Comparison of ENCODE assay signal across 1 cellular context in genomic region chr19:6572217-6572616, GRCh38.
TF ChIP-seq lines count a peak whose summit lies in the region.

No MANE protein-coding gene starts in this region.

TF ChIP-seq in K562, 482 proteins besides CTCF, POLR2A, EP300 and RAD21 (continued from another document and continues in another):
- TF ChIP-seq, protein P1, sequence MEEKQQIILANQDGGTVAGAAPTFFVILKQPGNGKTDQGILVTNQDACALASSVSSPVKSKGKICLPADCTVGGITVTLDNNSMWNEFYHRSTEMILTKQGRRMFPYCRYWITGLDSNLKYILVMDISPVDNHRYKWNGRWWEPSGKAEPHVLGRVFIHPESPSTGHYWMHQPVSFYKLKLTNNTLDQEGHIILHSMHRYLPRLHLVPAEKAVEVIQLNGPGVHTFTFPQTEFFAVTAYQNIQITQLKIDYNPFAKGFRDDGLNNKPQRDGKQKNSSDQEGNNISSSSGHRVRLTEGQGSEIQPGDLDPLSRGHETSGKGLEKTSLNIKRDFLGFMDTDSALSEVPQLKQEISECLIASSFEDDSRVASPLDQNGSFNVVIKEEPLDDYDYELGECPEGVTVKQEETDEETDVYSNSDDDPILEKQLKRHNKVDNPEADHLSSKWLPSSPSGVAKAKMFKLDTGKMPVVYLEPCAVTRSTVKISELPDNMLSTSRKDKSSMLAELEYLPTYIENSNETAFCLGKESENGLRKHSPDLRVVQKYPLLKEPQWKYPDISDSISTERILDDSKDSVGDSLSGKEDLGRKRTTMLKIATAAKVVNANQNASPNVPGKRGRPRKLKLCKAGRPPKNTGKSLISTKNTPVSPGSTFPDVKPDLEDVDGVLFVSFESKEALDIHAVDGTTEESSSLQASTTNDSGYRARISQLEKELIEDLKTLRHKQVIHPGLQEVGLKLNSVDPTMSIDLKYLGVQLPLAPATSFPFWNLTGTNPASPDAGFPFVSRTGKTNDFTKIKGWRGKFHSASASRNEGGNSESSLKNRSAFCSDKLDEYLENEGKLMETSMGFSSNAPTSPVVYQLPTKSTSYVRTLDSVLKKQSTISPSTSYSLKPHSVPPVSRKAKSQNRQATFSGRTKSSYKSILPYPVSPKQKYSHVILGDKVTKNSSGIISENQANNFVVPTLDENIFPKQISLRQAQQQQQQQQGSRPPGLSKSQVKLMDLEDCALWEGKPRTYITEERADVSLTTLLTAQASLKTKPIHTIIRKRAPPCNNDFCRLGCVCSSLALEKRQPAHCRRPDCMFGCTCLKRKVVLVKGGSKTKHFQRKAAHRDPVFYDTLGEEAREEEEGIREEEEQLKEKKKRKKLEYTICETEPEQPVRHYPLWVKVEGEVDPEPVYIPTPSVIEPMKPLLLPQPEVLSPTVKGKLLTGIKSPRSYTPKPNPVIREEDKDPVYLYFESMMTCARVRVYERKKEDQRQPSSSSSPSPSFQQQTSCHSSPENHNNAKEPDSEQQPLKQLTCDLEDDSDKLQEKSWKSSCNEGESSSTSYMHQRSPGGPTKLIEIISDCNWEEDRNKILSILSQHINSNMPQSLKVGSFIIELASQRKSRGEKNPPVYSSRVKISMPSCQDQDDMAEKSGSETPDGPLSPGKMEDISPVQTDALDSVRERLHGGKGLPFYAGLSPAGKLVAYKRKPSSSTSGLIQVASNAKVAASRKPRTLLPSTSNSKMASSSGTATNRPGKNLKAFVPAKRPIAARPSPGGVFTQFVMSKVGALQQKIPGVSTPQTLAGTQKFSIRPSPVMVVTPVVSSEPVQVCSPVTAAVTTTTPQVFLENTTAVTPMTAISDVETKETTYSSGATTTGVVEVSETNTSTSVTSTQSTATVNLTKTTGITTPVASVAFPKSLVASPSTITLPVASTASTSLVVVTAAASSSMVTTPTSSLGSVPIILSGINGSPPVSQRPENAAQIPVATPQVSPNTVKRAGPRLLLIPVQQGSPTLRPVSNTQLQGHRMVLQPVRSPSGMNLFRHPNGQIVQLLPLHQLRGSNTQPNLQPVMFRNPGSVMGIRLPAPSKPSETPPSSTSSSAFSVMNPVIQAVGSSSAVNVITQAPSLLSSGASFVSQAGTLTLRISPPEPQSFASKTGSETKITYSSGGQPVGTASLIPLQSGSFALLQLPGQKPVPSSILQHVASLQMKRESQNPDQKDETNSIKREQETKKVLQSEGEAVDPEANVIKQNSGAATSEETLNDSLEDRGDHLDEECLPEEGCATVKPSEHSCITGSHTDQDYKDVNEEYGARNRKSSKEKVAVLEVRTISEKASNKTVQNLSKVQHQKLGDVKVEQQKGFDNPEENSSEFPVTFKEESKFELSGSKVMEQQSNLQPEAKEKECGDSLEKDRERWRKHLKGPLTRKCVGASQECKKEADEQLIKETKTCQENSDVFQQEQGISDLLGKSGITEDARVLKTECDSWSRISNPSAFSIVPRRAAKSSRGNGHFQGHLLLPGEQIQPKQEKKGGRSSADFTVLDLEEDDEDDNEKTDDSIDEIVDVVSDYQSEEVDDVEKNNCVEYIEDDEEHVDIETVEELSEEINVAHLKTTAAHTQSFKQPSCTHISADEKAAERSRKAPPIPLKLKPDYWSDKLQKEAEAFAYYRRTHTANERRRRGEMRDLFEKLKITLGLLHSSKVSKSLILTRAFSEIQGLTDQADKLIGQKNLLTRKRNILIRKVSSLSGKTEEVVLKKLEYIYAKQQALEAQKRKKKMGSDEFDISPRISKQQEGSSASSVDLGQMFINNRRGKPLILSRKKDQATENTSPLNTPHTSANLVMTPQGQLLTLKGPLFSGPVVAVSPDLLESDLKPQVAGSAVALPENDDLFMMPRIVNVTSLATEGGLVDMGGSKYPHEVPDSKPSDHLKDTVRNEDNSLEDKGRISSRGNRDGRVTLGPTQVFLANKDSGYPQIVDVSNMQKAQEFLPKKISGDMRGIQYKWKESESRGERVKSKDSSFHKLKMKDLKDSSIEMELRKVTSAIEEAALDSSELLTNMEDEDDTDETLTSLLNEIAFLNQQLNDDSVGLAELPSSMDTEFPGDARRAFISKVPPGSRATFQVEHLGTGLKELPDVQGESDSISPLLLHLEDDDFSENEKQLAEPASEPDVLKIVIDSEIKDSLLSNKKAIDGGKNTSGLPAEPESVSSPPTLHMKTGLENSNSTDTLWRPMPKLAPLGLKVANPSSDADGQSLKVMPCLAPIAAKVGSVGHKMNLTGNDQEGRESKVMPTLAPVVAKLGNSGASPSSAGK (IDR thresholded peaks at IDR 0.05): 0 out of 2 replicates have a peak, but pooled peaks have one; percentile 21
- TF ChIP-seq, protein P2, sequence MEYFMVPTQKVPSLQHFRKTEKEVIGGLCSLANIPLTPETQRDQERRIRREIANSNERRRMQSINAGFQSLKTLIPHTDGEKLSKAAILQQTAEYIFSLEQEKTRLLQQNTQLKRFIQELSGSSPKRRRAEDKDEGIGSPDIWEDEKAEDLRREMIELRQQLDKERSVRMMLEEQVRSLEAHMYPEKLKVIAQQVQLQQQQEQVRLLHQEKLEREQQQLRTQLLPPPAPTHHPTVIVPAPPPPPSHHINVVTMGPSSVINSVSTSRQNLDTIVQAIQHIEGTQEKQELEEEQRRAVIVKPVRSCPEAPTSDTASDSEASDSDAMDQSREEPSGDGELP (CRISPR knock-in tag; IDR thresholded peaks at IDR 0.05; ENCODE audit: borderline replicate concordance): peak; percentile 69
- TF ChIP-seq PKNOX1 (IDR thresholded peaks at IDR 0.05) (0 out of 2 replicates have a peak, but pooled peaks have one; percentile 21), SPI1 (IDR thresholded peaks at IDR 0.05; ENCODE audit: borderline replicate concordance, low read depth, low read length) (peak; percentile 98), ZNF766 (CRISPR knock-in tag; conservative IDR thresholded peaks at IDR 0.05) (0 out of 2 replicates have a peak, but pooled peaks have one; percentile 31), ZNF354B (CRISPR knock-in tag; IDR thresholded peaks at IDR 0.05) (no peak), ZSCAN32 (CRISPR knock-in tag; IDR thresholded peaks at IDR 0.05) (no peak), FOXK2 (conservative IDR thresholded peaks at IDR 0.05 in 1 of 2, IDR thresholded peaks at IDR 0.05 in 1 of 2; ENCODE audit: low read depth in 2 of 2) (peak in 1 of 2 experiments; percentile 53; a peak in 1 of 4 replicates), SFPQ (IDR thresholded peaks at IDR 0.05; ENCODE audit: low read depth, low read length) (no peak), MYC (IDR thresholded peaks at IDR 0.05; ENCODE audit: low read depth, low read length) (peak; percentile 64), MYC (CRISPR knock-in tag; IDR thresholded peaks at IDR 0.05; ENCODE audit: borderline replicate concordance, low read depth) (no peak), ZNF24 (IDR thresholded peaks at IDR 0.05) (peak; percentile 31; the same call in 1 of the 2 replicates), JUND (IDR thresholded peaks at IDR 0.05; ENCODE audit: borderline replicate concordance, low read depth, low read length) (peak; percentile 50), JUND (tag; IDR thresholded peaks at IDR 0.05; ENCODE audit: borderline replicate concordance, low read depth, low read length) (peak; percentile 40; the same call in 1 of the 3 replicates), MEIS2 (IDR thresholded peaks at IDR 0.05; ENCODE audit: partially characterized antibody) (peak; percentile 36), NCOA1 (IDR thresholded peaks at IDR 0.05; ENCODE audit: low read depth) (0 out of 2 replicates have a peak, but pooled peaks have one; percentile 48), CBFA2T3 (IDR thresholded peaks at IDR 0.05) (no peak), NCOR1 (IDR thresholded peaks at IDR 0.05) (peak; percentile 15; the same call in 1 of the 2 replicates), NRF1 (conservative IDR thresholded peaks at IDR 0.05 in 1 of 2, IDR thresholded peaks at IDR 0.05 in 1 of 2) (0 out of 4 replicates have a peak, but pooled peaks of 1 of the 2 experiments have one; percentile 32), RBBP5 (IDR thresholded peaks at IDR 0.05; ENCODE audit: borderline replicate concordance, insufficient read depth, low read length, poor library complexity, severe bottlenecking) (peak; percentile 36), HSF4 (CRISPR knock-in tag; IDR thresholded peaks at IDR 0.05; ENCODE audit: borderline replicate concordance) (no peak), L3MBTL2 (IDR thresholded peaks at IDR 0.05) (peak; percentile 62; the same call in 1 of the 2 replicates), CTBP1 (IDR thresholded peaks at IDR 0.05; ENCODE audit: borderline replicate concordance) (peak; percentile 39; the same call in 1 of the 2 replicates), MED1 (CRISPR knock-in tag; IDR thresholded peaks at IDR 0.05; ENCODE audit: borderline replicate concordance) (no peak), PRDM10 (IDR thresholded peaks at IDR 0.05; ENCODE audit: partially characterized antibody) (peak; percentile 96), MYNN (IDR thresholded peaks at IDR 0.05) (no peak), MYNN (CRISPR knock-in tag; IDR thresholded peaks at IDR 0.05) (no peak)
- TF ChIP-seq, protein P3, sequence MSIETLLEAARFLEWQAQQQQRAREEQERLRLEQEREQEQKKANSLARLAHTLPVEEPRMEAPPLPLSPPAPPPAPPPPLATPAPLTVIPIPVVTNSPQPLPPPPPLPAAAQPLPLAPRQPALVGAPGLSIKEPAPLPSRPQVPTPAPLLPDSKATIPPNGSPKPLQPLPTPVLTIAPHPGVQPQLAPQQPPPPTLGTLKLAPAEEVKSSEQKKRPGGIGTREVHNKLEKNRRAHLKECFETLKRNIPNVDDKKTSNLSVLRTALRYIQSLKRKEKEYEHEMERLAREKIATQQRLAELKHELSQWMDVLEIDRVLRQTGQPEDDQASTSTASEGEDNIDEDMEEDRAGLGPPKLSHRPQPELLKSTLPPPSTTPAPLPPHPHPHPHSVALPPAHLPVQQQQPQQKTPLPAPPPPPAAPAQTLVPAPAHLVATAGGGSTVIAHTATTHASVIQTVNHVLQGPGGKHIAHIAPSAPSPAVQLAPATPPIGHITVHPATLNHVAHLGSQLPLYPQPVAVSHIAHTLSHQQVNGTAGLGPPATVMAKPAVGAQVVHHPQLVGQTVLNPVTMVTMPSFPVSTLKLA (conservative IDR thresholded peaks at IDR 0.05): 0 out of 4 replicates have a peak, but pooled peaks of 1 of the 2 experiments have one; percentile 40
- TF ChIP-seq, protein P4, sequence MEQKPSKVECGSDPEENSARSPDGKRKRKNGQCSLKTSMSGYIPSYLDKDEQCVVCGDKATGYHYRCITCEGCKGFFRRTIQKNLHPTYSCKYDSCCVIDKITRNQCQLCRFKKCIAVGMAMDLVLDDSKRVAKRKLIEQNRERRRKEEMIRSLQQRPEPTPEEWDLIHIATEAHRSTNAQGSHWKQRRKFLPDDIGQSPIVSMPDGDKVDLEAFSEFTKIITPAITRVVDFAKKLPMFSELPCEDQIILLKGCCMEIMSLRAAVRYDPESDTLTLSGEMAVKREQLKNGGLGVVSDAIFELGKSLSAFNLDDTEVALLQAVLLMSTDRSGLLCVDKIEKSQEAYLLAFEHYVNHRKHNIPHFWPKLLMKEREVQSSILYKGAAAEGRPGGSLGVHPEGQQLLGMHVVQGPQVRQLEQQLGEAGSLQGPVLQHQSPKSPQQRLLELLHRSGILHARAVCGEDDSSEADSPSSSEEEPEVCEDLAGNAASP (IDR thresholded peaks at IDR 0.05): peak; percentile 77
- TF ChIP-seq, protein P5, sequence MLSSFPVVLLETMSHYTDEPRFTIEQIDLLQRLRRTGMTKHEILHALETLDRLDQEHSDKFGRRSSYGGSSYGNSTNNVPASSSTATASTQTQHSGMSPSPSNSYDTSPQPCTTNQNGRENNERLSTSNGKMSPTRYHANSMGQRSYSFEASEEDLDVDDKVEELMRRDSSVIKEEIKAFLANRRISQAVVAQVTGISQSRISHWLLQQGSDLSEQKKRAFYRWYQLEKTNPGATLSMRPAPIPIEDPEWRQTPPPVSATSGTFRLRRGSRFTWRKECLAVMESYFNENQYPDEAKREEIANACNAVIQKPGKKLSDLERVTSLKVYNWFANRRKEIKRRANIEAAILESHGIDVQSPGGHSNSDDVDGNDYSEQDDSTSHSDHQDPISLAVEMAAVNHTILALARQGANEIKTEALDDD (IDR thresholded peaks at IDR 0.05): 0 out of 2 replicates have a peak, but pooled peaks have one; percentile 22
